In genomic region chr4:8690216-8690786, GRCh38 we compare ENCODE assay signal across 20 cellular contexts.
"Had no signal": no experiment of that assay in that cellular context is flagged by ENCODE, and none has a peak within 500 bp of the region (broad histone marks: within the 10 kb centered on the region; RNA-seq: fewer than 3 reads in every experiment).

No MANE protein-coding gene starts in this region.

- H3K4me2 ChIP-seq: SK-N-SH had no signal

- H3K27ac ChIP-seq: heart right ventricle, left lung, VCaP had no signal

- H3K4me1 Mint-ChIP-seq: activated CD4-positive, alpha-beta T cell treated with anti-CD3 and anti-CD28 coated beads, Interleukin-2, amount 10 ng/mL, durations not matched to agents 7 days and 5 days; nephron; T-cell had no signal

- H3K27ac Mint-ChIP-seq: activated CD4-positive, alpha-beta T cell treated with anti-CD3 and anti-CD28 coated beads, Interleukin-2, amount 10 ng/mL, durations not matched to agents 7 days and 5 days; activated CD8-positive, alpha-beta T cell treated with anti-CD3 and anti-CD28 coated beads for 36 hours; activated naive CD4-positive, alpha-beta T cell treated with anti-CD3 and anti-CD28 coated beads for 36 hours; activated naive CD8-positive, alpha-beta T cell treated with anti-CD3 and anti-CD28 coated beads, Interleukin-2, amount 10 ng/mL, durations not matched to agents 7 days and 5 days; activated T-helper 2 cell treated with anti-CD3 and anti-CD28 coated beads, Interferon-gamma antibody, Interleukin-2, Interleukin-4, amounts not matched to agents 10 μg/mL and 5 μg/mL and 100 μg/mL, durations not matched to agents 14 hours and 24 hours and 36 hours; nephron; T-cell; T-helper 2 cell treated with Interferon-gamma antibody and Interleukin-4, amounts not matched to agents 5 μg/mL and 100 μg/mL, for 36 hours had no signal

- H3K4me1 ChIP-seq: heart right ventricle, left lung had no signal

- ATAC-seq: activated CD8-positive, alpha-beta T cell treated with anti-CD3 and anti-CD28 coated beads for 36 hours; heart right ventricle; left lung; T-cell had no signal

- H3K4me3 ChIP-seq: heart right ventricle, left lung had no signal

- H3K36me3 Mint-ChIP-seq: activated naive CD8-positive, alpha-beta T cell treated with anti-CD3 and anti-CD28 coated beads, Interleukin-2, amount 10 ng/mL, durations not matched to agents 7 days and 5 days; T-cell had no signal

- H3K27me3 Mint-ChIP-seq: activated CD4-positive, alpha-beta T cell treated with anti-CD3 and anti-CD28 coated beads, Interleukin-2, amount 10 ng/mL, durations not matched to agents 7 days and 5 days had no signal

- H3K9me3 ChIP-seq: heart right ventricle, left lung, SK-N-SH had no signal

- DNase-seq: activated CD4-positive, alpha-beta T cell treated with anti-CD3 and anti-CD28 coated beads, Interleukin-2, amount 10 ng/mL, durations not matched to agents 7 days and 5 days; activated CD4-positive, CD25-positive, alpha-beta regulatory T cell treated with anti-CD3 and anti-CD28 coated beads, Interleukin-2, amount 50 U/mL, for 72 hours; activated CD8-positive, alpha-beta T cell treated with anti-CD3 and anti-CD28 coated beads for 36 hours; activated naive CD4-positive, alpha-beta T cell treated with anti-CD3 and anti-CD28 coated beads for 36 hours; activated naive CD8-positive, alpha-beta T cell treated with anti-CD3 and anti-CD28 coated beads, Interleukin-2, amount 10 ng/mL, durations not matched to agents 7 days and 5 days; activated T-cell treated with anti-CD3 and anti-CD28 coated beads, Interleukin-2, amount 50 U/mL, for 1 hour; amniotic stem cell; cerebellar nuclear complex; cortex of kidney; heart right ventricle; left lung; midbrain; SK-N-SH; stimulated activated CD4-positive, alpha-beta T cell treated with anti-CD3 and anti-CD28 coated beads, Interleukin-4, amount 100 ng/mL, for 1 hour; stimulated activated naive CD4-positive, alpha-beta T cell treated with Interleukin-2 at 50 U/mL for 16 hours had no signal

- H3K4me3 Mint-ChIP-seq: activated CD4-positive, alpha-beta T cell treated with anti-CD3 and anti-CD28 coated beads, Interleukin-2, amount 10 ng/mL, durations not matched to agents 7 days and 5 days; activated CD8-positive, alpha-beta T cell treated with anti-CD3 and anti-CD28 coated beads for 36 hours; activated naive CD4-positive, alpha-beta T cell treated with anti-CD3 and anti-CD28 coated beads for 36 hours; activated naive CD8-positive, alpha-beta T cell treated with anti-CD3 and anti-CD28 coated beads, Interleukin-2, amount 10 ng/mL, durations not matched to agents 7 days and 5 days; nephron; T-cell; T-helper 2 cell treated with Interferon-gamma antibody and Interleukin-4, amounts not matched to agents 5 μg/mL and 100 μg/mL, for 36 hours had no signal

- H3K36me3 ChIP-seq: heart right ventricle, left lung had no signal

- H3K9ac ChIP-seq: SK-N-SH had no signal

- H3K9me3 Mint-ChIP-seq: activated CD8-positive, alpha-beta T cell treated with anti-CD3 and anti-CD28 coated beads for 36 hours; activated naive CD4-positive, alpha-beta T cell treated with anti-CD3 and anti-CD28 coated beads for 36 hours; activated T-helper 2 cell treated with anti-CD3 and anti-CD28 coated beads, Interferon-gamma antibody, Interleukin-2, Interleukin-4, amounts not matched to agents 10 μg/mL and 5 μg/mL and 100 μg/mL, durations not matched to agents 14 hours and 24 hours and 36 hours; nephron; T-cell; T-helper 2 cell treated with Interferon-gamma antibody and Interleukin-4, amounts not matched to agents 5 μg/mL and 100 μg/mL, for 36 hours had no signal
